Comparison of ENCODE assay signal across 8 cellular contexts in the genomic region with DNA sequence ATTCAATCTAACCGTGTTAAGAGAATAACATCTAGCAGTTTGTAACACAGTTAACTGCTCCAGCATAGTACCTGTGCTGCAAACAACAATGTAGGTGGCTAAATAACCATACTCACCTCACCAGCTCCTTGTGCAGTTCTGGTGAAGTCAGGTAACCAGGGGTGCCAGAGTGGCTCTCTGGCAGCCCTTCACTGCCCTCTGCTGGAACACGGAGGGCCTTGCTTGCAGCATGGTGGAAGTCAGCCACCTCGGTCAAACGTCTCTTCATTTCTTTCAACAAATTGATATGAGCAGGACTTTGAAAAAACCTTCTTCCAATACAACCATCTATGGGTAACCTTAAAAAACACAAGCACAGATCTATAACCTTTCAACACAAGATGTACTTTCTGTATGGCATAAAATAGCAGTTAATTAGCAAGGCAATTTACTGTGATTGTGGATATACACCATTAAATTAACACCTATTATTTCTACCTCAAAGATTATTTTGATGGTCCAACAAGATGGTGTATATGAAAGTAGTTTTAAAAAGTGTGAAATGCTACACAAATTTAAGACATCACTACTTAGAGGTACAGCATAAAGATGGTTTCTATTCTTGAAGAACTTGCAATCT. TPM values are rescaled to one million over a fixed set of nuclear protein-coding genes. Genes with fewer than 3 reads are reported as not detected.
DNase-seq lines count a peak whose midpoint lies in the region; ATAC-seq lines count a peak whose summit lies in the region.

No MANE protein-coding gene starts in this region.

- no peaks in the 10 kb centered on the region for H3K4me1 ChIP-seq in naive thymus-derived CD4-positive, alpha-beta T cell (ENCODE audit: control insufficient read depth in 2 of 2, insufficient read depth in 2 of 2, low read length in 2 of 2)

- H3K27ac Mint-ChIP-seq in naive thymus-derived CD4-positive, alpha-beta T cell, result no peak overlapping the region
- no peak overlapping the region for H3K27ac Mint-ChIP-seq in stimulated activated memory B cell treated with anti-CD40 and anti-IgM and Interleukin-4, amounts not matched to agents 10 μg/mL and 1 μg/mL and 100 μg/mL, for 72 hours

- no peaks in the 10 kb centered on the region for H3K27me3 Mint-ChIP-seq in naive thymus-derived CD4-positive, alpha-beta T cell
- no peaks in the 10 kb centered on the region for H3K27me3 Mint-ChIP-seq in stimulated activated memory B cell treated with anti-CD40 and anti-IgM and Interleukin-4, amounts not matched to agents 10 μg/mL and 1 μg/mL and 100 μg/mL, for 72 hours

- H3K36me3 Mint-ChIP-seq in naive thymus-derived CD4-positive, alpha-beta T cell, result peaks cover 23 to 74% (median 43%) of the 10 kb centered on the region in 5 donors
- H3K36me3 Mint-ChIP-seq in stimulated activated memory B cell treated with anti-CD40 and anti-IgM and Interleukin-4, amounts not matched to agents 10 μg/mL and 1 μg/mL and 100 μg/mL, for 72 hours, result peaks cover 82% of the 10 kb centered on the region

- DNase-seq in EL (peak; percentile 31), HCEC 1CT (peak; percentile 12), NCI-H2107 treated with DMSO at 0.1 percent for 48 hours (lab: John Stamatoyannopoulos, UW; ENCODE audit: unreplicated experiment) (peak; percentile 10), ecto neural progenitor cell (ENCODE audit: low spot score) (peak; percentile 58)
- DNase-seq in activated CD4-positive, alpha-beta T cell treated with anti-CD3 and anti-CD28 coated beads, Interleukin-2, amount 50 U/mL, for 1 hour, result peak; percentile 64
- peak; percentile 16 to 68 (median 57) for DNase-seq in naive thymus-derived CD4-positive, alpha-beta T cell

- H3K36me3 ChIP-seq in naive thymus-derived CD4-positive, alpha-beta T cell (ENCODE audit: control insufficient read depth in 2 of 3, insufficient read depth in 3 of 3, low read length in 3 of 3), result peaks cover 12 to 85% (median 18%) of the 10 kb centered on the region in 3 experiments

- CTCF ChIA-PET in naive thymus-derived CD4-positive, alpha-beta T cell (lab: Charles Lee), result interaction anchor here (0.6 to 3.6 kb wide), 4 partner anchors 65 to 289 kb away, joined by 3 to 32 read pairs (median 3); no protein-coding TSS in a partner anchor

- H3K4me3 ChIP-seq in naive thymus-derived CD4-positive, alpha-beta T cell (ENCODE audit: low read length), result no peak overlapping the region

- H3K9me3 Mint-ChIP-seq in naive thymus-derived CD4-positive, alpha-beta T cell, result no peaks in the 10 kb centered on the region
- no peaks in the 10 kb centered on the region for H3K9me3 Mint-ChIP-seq in stimulated activated memory B cell treated with anti-CD40 and anti-IgM and Interleukin-4, amounts not matched to agents 10 μg/mL and 1 μg/mL and 100 μg/mL, for 72 hours

- intact Hi-C loops in naive thymus-derived CD4-positive, alpha-beta T cell (cut with micrococcal nuclease), result loop anchor here (1.0 to 2.0 kb wide), 7 partner anchors 30 to 289 kb away; no protein-coding TSS in a partner anchor

- H3K4me3 Mint-ChIP-seq in naive thymus-derived CD4-positive, alpha-beta T cell, result no peak overlapping the region
- no peak overlapping the region for H3K4me3 Mint-ChIP-seq in stimulated activated memory B cell treated with anti-CD40 and anti-IgM and Interleukin-4, amounts not matched to agents 10 μg/mL and 1 μg/mL and 100 μg/mL, for 72 hours

- peaks cover 0 to 5% (median 2%) of the 10 kb centered on the region in 7 donors for H3K4me1 Mint-ChIP-seq in naive thymus-derived CD4-positive, alpha-beta T cell
- no peaks in the 10 kb centered on the region for H3K4me1 Mint-ChIP-seq in stimulated activated memory B cell treated with anti-CD40 and anti-IgM and Interleukin-4, amounts not matched to agents 10 μg/mL and 1 μg/mL and 100 μg/mL, for 72 hours

- POLR2A ChIA-PET in naive thymus-derived CD4-positive, alpha-beta T cell (lab: Charles Lee), result no interaction called here

- peak; percentile 83 for ATAC-seq in naive thymus-derived CD4-positive, alpha-beta T cell
- peak; percentile 74 for ATAC-seq in stimulated activated memory B cell treated with anti-CD40 and anti-IgM and Interleukin-4, amounts not matched to agents 10 μg/mL and 1 μg/mL and 100 μg/mL, for 72 hours
- ATAC-seq in HG03378 (IDR thresholded peaks at IDR 0.05; ENCODE audit: unreplicated experiment), result no peak

- H3K27me3 ChIP-seq in naive thymus-derived CD4-positive, alpha-beta T cell (ENCODE audit: control insufficient read depth in 2 of 2, insufficient read depth in 2 of 2, low read length in 2 of 2), result no peaks in the 10 kb centered on the region

- no peak overlapping the region for H3K27ac ChIP-seq in naive thymus-derived CD4-positive, alpha-beta T cell (ENCODE audit: low read depth, low read length)

- H3K9me3 ChIP-seq in naive thymus-derived CD4-positive, alpha-beta T cell (ENCODE audit: control insufficient read depth in 2 of 3, low read length in 3 of 3), result no peaks in the 10 kb centered on the region

RNA-seq across cellular contexts. Expression of gene EPG5, which starts 56.6 kb away (rescaled TPM):
- total RNA-seq in naive thymus-derived CD4-positive, alpha-beta T cell, result 10 to 100 TPM; 26.0 to 54.8 (median 44.7) TPM
- 1 to 10 TPM; 6.3 to 6.4 TPM for polyA plus RNA-seq in naive thymus-derived CD4-positive, alpha-beta T cell

Comparison
In these comparisons a context has a peak if more than half of its experiments do, and no peak if none do; other contexts are left out.
1. DNase-seq: peak in every context shown above with its lines; median percentile 64 in activated CD4-positive, alpha-beta T cell treated with anti-CD3 and anti-CD28 coated beads, Interleukin-2, amount 50 U/mL, for 1 hour; 58 in ecto neural progenitor cell; 57 in naive thymus-derived CD4-positive, alpha-beta T cell; 31 in EL; 12 in HCEC 1CT; 10 in NCI-H2107 treated with DMSO at 0.1 percent for 48 hours.